ENCODE assay signal across 8 cellular contexts in the genomic region with DNA sequence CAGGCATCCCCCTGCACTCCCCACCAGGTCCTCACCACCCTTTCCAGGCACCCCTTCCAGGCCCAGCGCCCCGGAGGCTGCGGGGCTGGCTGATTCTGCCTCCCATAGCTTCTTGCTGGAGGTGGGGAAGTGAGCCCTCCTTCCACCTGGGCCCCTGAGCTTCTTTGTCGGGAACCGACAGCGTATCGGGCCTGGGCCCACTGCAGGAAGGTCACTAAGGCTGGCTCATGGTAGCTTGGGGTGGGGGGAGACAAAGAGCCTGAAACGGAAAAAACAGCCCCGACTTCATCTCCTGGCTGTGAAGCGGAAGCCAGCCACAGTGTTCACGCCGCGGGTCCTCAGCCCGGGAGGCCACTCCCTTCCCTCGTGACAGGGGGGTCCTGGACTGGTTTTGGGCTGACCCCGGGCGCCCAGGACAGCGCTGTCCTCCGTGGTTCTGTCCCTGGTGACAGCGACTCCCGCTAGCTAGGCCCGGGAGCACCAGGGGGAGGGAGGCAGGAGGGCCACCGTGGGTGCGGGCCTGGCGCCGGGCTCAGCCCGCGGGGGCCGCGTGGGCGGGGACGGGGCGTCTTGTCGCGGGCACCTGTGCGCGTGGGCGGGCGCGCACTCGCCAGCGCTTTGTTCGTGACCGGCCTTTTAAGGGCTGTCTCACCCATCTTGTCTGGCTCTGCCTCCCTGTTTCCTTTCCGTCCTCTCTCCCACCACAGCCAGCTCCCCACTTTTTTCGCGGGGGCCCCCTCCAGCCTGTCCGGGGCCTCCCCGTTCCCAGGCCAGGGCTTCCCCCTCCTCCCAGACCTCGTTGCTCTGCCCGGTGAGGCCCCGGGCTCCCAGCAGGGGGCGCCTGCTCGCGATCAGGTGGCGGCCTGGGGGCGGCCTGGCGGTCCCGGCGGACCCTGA.
DNase-seq lines count a peak whose midpoint lies in the region; ATAC-seq, FAIRE-seq and TF ChIP-seq lines count a peak whose summit lies in the region.

No MANE protein-coding gene starts in this region.

- intact Hi-C loops in activated CD8-positive, alpha-beta T cell treated with anti-CD3 and anti-CD28 coated beads for 36 hours (cut with micrococcal nuclease), result loop anchor here (5.0 to 10.0 kb wide), 2 partner anchors 35 to 248 kb away; no protein-coding TSS in a partner anchor

- DNase-seq in activated CD8-positive, alpha-beta T cell treated with anti-CD3 and anti-CD28 coated beads for 36 hours, result peak; percentile 90
- DNase-seq in ecto neural progenitor cell (ENCODE audit: low spot score) (peak; percentile 86), mesothelial cell of epicardium (ENCODE audit: low spot score in 2 of 2, unreplicated experiment in 2 of 2) (peak; percentile 57 to 77), HTR-8/SVneo (ENCODE audit: insufficient read length, low spot score) (no peak)
- DNase-seq in stimulated activated CD8-positive, alpha-beta memory T cell treated with anti-CD3 and anti-CD28 coated beads, Interleukin-2, amount 100 ng/mL, for 48 hours (ENCODE audit: low read depth in 2 of 2), result peak; percentile 76 to 84

- no peaks in the 10 kb centered on the region for H3K9me3 Mint-ChIP-seq in activated CD8-positive, alpha-beta T cell treated with anti-CD3 and anti-CD28 coated beads for 36 hours
- H3K9me3 Mint-ChIP-seq in mesothelial cell of epicardium, result no peaks in the 10 kb centered on the region

- H4K20me1 ChIP-seq in BLaER1 treated with 17β-estradiol and CSF1 and Interleukin-3, amounts not matched to agents 10 nM and 100 nM, result no peaks in the 10 kb centered on the region

- H3K9ac ChIP-seq in BLaER1 treated with 17β-estradiol and CSF1 and Interleukin-3, amounts not matched to agents 10 nM and 100 nM, result peak overlapping the region; percentile 78 to 90 (median 84)

- ATAC-seq in HG02588 (IDR thresholded peaks at IDR 0.05; ENCODE audit: unreplicated experiment), result peak; percentile 38
- peak; percentile 66 for ATAC-seq in activated CD8-positive, alpha-beta T cell treated with anti-CD3 and anti-CD28 coated beads for 36 hours
- ATAC-seq in HG02610 (IDR thresholded peaks at IDR 0.05; ENCODE audit: unreplicated experiment), result no peak

- FAIRE-seq in HTR-8/SVneo (lab: Jason Lieb, UNC), result no peak

- H3K9me3 ChIP-seq in BLaER1 treated with 17β-estradiol and CSF1 and Interleukin-3, amounts not matched to agents 10 nM and 100 nM (replicated peaks in 1 of 11), result no peaks in the 10 kb centered on the region

- H3K36me3 Mint-ChIP-seq in activated CD8-positive, alpha-beta T cell treated with anti-CD3 and anti-CD28 coated beads for 36 hours (ENCODE audit: low read depth), result peaks cover 60% of the 10 kb centered on the region
- H3K36me3 Mint-ChIP-seq in mesothelial cell of epicardium, result peaks cover 27% of the 10 kb centered on the region

- peak overlapping the region; percentile 91 to 98 (median 95) for H3K4me2 ChIP-seq in BLaER1 treated with 17β-estradiol and CSF1 and Interleukin-3, amounts not matched to agents 10 nM and 100 nM

- H3K27ac ChIP-seq in BLaER1 treated with 17β-estradiol and CSF1 and Interleukin-3, amounts not matched to agents 10 nM and 100 nM, result peak overlapping the region; percentile 82 to 97 (median 92)

- peak overlapping the region; percentile 28 to 64 (median 48) for H3K4me3 ChIP-seq in BLaER1 treated with 17β-estradiol and CSF1 and Interleukin-3, amounts not matched to agents 10 nM and 100 nM

- CTCF ChIA-PET in activated CD8-positive, alpha-beta T cell treated with anti-CD3 and anti-CD28 coated beads for 36 hours (lab: Charles Lee), result interaction anchor here (0.7 to 4.1 kb wide), 28 partner anchors 10 to 387 kb away, joined by 3 to 26 read pairs (median 5); a partner anchor contains a TSS

- peaks cover 82 to 96% (median 85%) of the 10 kb centered on the region in 10 experiments for H3K4me1 ChIP-seq in BLaER1 treated with 17β-estradiol and CSF1 and Interleukin-3, amounts not matched to agents 10 nM and 100 nM

- TF ChIP-seq CTCF in activated CD8-positive, alpha-beta T cell treated with anti-CD3 and anti-CD28 coated beads for 36 hours (IDR thresholded peaks at IDR 0.05), result peak; percentile 97
- peak; percentile 71 for TF ChIP-seq CTCF in mesothelial cell of epicardium (IDR thresholded peaks at IDR 0.05; ENCODE audit: unreplicated experiment)

- no peaks in the 10 kb centered on the region for H3K27me3 ChIP-seq in BLaER1 treated with 17β-estradiol and CSF1 and Interleukin-3, amounts not matched to agents 10 nM and 100 nM

- H3K4me3 Mint-ChIP-seq in activated CD8-positive, alpha-beta T cell treated with anti-CD3 and anti-CD28 coated beads for 36 hours, result peak overlapping the region; percentile 57
- peak overlapping the region; percentile 31 for H3K4me3 Mint-ChIP-seq in mesothelial cell of epicardium

- peak overlapping the region; percentile 96 for H3K27ac Mint-ChIP-seq in activated CD8-positive, alpha-beta T cell treated with anti-CD3 and anti-CD28 coated beads for 36 hours
- H3K27ac Mint-ChIP-seq in mesothelial cell of epicardium, result peak overlapping the region; percentile 39

- peaks cover 76% of the 10 kb centered on the region for H3K4me1 Mint-ChIP-seq in activated CD8-positive, alpha-beta T cell treated with anti-CD3 and anti-CD28 coated beads for 36 hours (ENCODE audit: low read depth)
- peaks cover 28% of the 10 kb centered on the region for H3K4me1 Mint-ChIP-seq in mesothelial cell of epicardium

- peaks cover 6 to 27% (median 15%) of the 10 kb centered on the region in 11 experiments; a peak in 21 of 22 replicates for H3K36me3 ChIP-seq in BLaER1 treated with 17β-estradiol and CSF1 and Interleukin-3, amounts not matched to agents 10 nM and 100 nM

- H3K27me3 Mint-ChIP-seq in activated CD8-positive, alpha-beta T cell treated with anti-CD3 and anti-CD28 coated beads for 36 hours, result no peaks in the 10 kb centered on the region
- H3K27me3 Mint-ChIP-seq in mesothelial cell of epicardium (ENCODE audit: low read depth), result no peaks in the 10 kb centered on the region

- POLR2A ChIA-PET in activated CD8-positive, alpha-beta T cell treated with anti-CD3 and anti-CD28 coated beads for 36 hours (lab: Charles Lee), result interaction anchor here (0.5 to 3.6 kb wide), 16 partner anchors 10 to 376 kb away, joined by 3 to 27 read pairs (median 4); no protein-coding TSS in a partner anchor
